In the genomic region with DNA sequence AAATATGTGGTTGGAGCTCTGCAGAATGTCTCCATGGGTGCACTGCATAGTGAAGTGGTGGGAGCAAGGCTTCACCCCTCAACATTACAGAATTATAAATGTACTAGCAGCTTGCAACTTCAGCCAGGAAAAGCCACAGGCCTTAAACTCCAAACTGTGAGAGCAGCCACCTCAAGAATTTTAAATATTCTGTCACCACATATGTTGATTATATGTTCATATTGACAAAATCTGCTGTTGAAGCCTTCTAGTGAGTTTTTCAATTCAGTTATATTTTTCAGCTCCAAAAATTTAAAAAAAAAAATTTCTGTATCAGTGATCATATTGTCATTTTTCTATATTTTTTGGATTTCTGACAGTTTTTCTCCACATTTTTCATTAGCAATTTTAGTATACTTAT, we compare ENCODE assay signal across 17 cellular contexts. TPM values are rescaled to one million over a fixed set of nuclear protein-coding genes. Genes with fewer than 3 reads are reported as not detected.
A peak's percentile ranks its signal among the peaks of the same experiment; 100 is the strongest.
DNase-seq lines count a peak whose midpoint lies in the region; ATAC-seq, FAIRE-seq and TF ChIP-seq lines count a peak whose summit lies in the region.
"Had no signal": no experiment of that assay in that cellular context is flagged by ENCODE, and none has a peak within 500 bp of the region (broad histone marks: within the 10 kb centered on the region; RNA-seq: fewer than 3 reads in every experiment).

No MANE protein-coding gene starts in this region.

- FAIRE-seq in A549 (lab: Jason Lieb, UNC), result no peak
- FAIRE-seq: GM12878, GM18507, H54 had no signal

- no peak for TF ChIP-seq EP300 in A549 (IDR thresholded peaks at IDR 0.05)

- H3K27ac Mint-ChIP-seq in glutamatergic neuron (ENCODE audit: unreplicated experiment), result no peak overlapping the region
- H3K27ac Mint-ChIP-seq: CD4-positive, alpha-beta memory T cell had no signal

- no peak overlapping the region for H3K4me3 ChIP-seq in A549
- H3K4me3 ChIP-seq in HEK293 (ENCODE audit: low read depth, low read length), result no peak overlapping the region
- no peak overlapping the region for H3K4me3 ChIP-seq in brain microvascular endothelial cell (ENCODE audit: low read depth, low read length)
- peak overlapping the region; percentile 16 to 44 for H3K4me3 ChIP-seq in muscle layer of duodenum (ENCODE audit: low read depth in 1 of 2, low read length in 2 of 2)
- H3K4me3 ChIP-seq: GM12878, GM23248 had no signal

- H3K27me3 Mint-ChIP-seq in glutamatergic neuron (ENCODE audit: unreplicated experiment), result no peaks in the 10 kb centered on the region

- H3K27me3 ChIP-seq in brain microvascular endothelial cell (replicated peaks) (no peaks in the 10 kb centered on the region), muscle layer of duodenum (ENCODE audit: low read depth, low read length) (no peaks in the 10 kb centered on the region)
- H3K27me3 ChIP-seq: BE2C had no signal

- TF ChIP-seq POLR2A in A549 (IDR thresholded peaks at IDR 0.05; ENCODE audit: low read length), result no peak

- CTCF ChIA-PET in A549 (lab: Yijun Ruan, JAX), result interaction anchor here (1.0 to 1.3 kb wide), 3 partner anchors 11 to 18 kb away, joined by 3 to 4 read pairs (median 3); no protein-coding TSS in a partner anchor
- CTCF ChIA-PET in HEK293 (lab: Yijun Ruan, JAX), result no interaction called here

- H3K36me3 ChIP-seq in HEK293 (ENCODE audit: control insufficient read depth in 2 of 2, insufficient read depth in 1 of 2, low read length in 2 of 2) (no peaks in the 10 kb centered on the region), brain microvascular endothelial cell (replicated peaks) (no peaks in the 10 kb centered on the region), muscle layer of duodenum (ENCODE audit: control insufficient read depth in 1 of 2, insufficient read depth in 2 of 2, low read length in 2 of 2) (no peaks in the 10 kb centered on the region)
- H3K36me3 ChIP-seq: BE2C had no signal

- no peak for DNase-seq in A549 (ENCODE audit: low read depth in 1 of 2, low spot score in 1 of 2)
- no peak for DNase-seq in brain microvascular endothelial cell
- DNase-seq in inferior parietal cortex (ENCODE audit: extremely low spot score), result no peak
- no peak for DNase-seq in left lobe of liver (ENCODE audit: low spot score)
- DNase-seq in glutamatergic neuron, result no peak
- DNase-seq: BE2C; CD4-positive, alpha-beta memory T cell; DMS79; GM23248 had no signal

- no peaks in the 10 kb centered on the region for H3K4me1 Mint-ChIP-seq in glutamatergic neuron (ENCODE audit: low read depth, unreplicated experiment)
- H3K4me1 Mint-ChIP-seq: CD4-positive, alpha-beta memory T cell had no signal

- peaks cover 4% of the 10 kb centered on the region for H3K9me3 Mint-ChIP-seq in glutamatergic neuron (ENCODE audit: unreplicated experiment)

- ATAC-seq in A549 (no peak), HG03095 (IDR thresholded peaks at IDR 0.05; ENCODE audit: unreplicated experiment) (no peak), left lobe of liver (no peak)
- ATAC-seq: GM12878 had no signal

- H3K4me3 Mint-ChIP-seq in glutamatergic neuron (ENCODE audit: unreplicated experiment), result no peak overlapping the region
- H3K4me3 Mint-ChIP-seq: CD4-positive, alpha-beta memory T cell had no signal

- TF ChIP-seq CTCF in A549 (IDR thresholded peaks at IDR 0.05), result no peak
- TF ChIP-seq CTCF in HEK293 (tag by site-specific recombination; IDR thresholded peaks at IDR 0.05), result no peak
- no peak for TF ChIP-seq CTCF in brain microvascular endothelial cell (IDR thresholded peaks at IDR 0.05; ENCODE audit: low read depth, low read length, missing control alignments)
- no peak for TF ChIP-seq CTCF in glutamatergic neuron (IDR thresholded peaks at IDR 0.05; ENCODE audit: partially characterized antibody, unreplicated experiment)

- in situ Hi-C loops in brain microvascular endothelial cell (cut with HindIII; ENCODE audit: low pct_ligation_motif_present, low sequenced_read_pairs), result no loop called here

- no peak for TF ChIP-seq RAD21 in A549 (conservative IDR thresholded peaks at IDR 0.05 in 1 of 2, IDR thresholded peaks at IDR 0.05 in 1 of 2)

- H3K9me3 ChIP-seq in A549, result peaks cover 67% of the 10 kb centered on the region
- H3K9me3 ChIP-seq in HEK293 (ENCODE audit: control insufficient read depth, insufficient read depth, low read depth, low read length), result no peaks in the 10 kb centered on the region
- peaks cover 3 to 25% of the 10 kb centered on the region in 2 donors for H3K9me3 ChIP-seq in muscle layer of duodenum (ENCODE audit: control insufficient read depth in 1 of 2, low read length in 2 of 2)
- H3K9me3 ChIP-seq: BE2C had no signal

- peaks cover 13% of the 10 kb centered on the region; the same call in 2 of the 3 replicates for H3K4me1 ChIP-seq in A549
- H3K4me1 ChIP-seq in HEK293 (ENCODE audit: control insufficient read depth, insufficient read depth, low read length), result no peaks in the 10 kb centered on the region
- H3K4me1 ChIP-seq in muscle layer of duodenum (ENCODE audit: control insufficient read depth in 1 of 2, insufficient read depth in 2 of 2, low read length in 2 of 2), result no peaks in the 10 kb centered on the region
- H3K4me1 ChIP-seq: BE2C had no signal

- peaks cover 41% of the 10 kb centered on the region for H3K36me3 Mint-ChIP-seq in glutamatergic neuron (ENCODE audit: unreplicated experiment)

- H3K4me2 ChIP-seq in A549, result no peak overlapping the region

- POLR2A ChIA-PET in A549 (lab: Yijun Ruan, JAX), result interaction anchor here (0.6 kb wide), 1 partner anchor 14 kb away, joined by 3 read pairs; no protein-coding TSS in a partner anchor
- POLR2A ChIA-PET in HEK293 (lab: Yijun Ruan, JAX), result no interaction called here

- H3K27ac ChIP-seq in A549, result peak overlapping the region; percentile 79 to 92
- no peak overlapping the region for H3K27ac ChIP-seq in HEK293 (ENCODE audit: extremely low read depth, low read depth, low read length)
- H3K27ac ChIP-seq in brain microvascular endothelial cell, result peak overlapping the region; percentile 83
- H3K27ac ChIP-seq in muscle layer of duodenum (ENCODE audit: low read length), result no peak overlapping the region
- H3K27ac ChIP-seq: C4-2B had no signal

TF ChIP-seq in A549, 52 proteins besides CTCF, POLR2A, EP300 and RAD21 (continues in another document):
- no peak for TF ChIP-seq RCOR1 (IDR thresholded peaks at IDR 0.05; ENCODE audit: low read depth, low read length)
- TF ChIP-seq, protein P1, sequence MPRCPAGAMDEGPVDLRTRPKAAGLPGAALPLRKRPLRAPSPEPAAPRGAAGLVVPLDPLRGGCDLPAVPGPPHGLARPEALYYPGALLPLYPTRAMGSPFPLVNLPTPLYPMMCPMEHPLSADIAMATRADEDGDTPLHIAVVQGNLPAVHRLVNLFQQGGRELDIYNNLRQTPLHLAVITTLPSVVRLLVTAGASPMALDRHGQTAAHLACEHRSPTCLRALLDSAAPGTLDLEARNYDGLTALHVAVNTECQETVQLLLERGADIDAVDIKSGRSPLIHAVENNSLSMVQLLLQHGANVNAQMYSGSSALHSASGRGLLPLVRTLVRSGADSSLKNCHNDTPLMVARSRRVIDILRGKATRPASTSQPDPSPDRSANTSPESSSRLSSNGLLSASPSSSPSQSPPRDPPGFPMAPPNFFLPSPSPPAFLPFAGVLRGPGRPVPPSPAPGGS (IDR thresholded peaks at IDR 0.05), result no peak

TF ChIP-seq in HEK293, 187 proteins besides CTCF, POLR2A, EP300 and RAD21:
- no peak for TF ChIP-seq ZNF580 (tag by site-specific recombination; IDR thresholded peaks at IDR 0.05)
- TF ChIP-seq ZXDB (tag by site-specific recombination; IDR thresholded peaks at IDR 0.05), result no peak
- peak; percentile 87 for TF ChIP-seq SETDB1 (IDR thresholded peaks at IDR 0.05; ENCODE audit: insufficient read length, low read length)

RNA-seq across cellular contexts. Expression of gene AKR1C2, which starts 30.9 kb away (rescaled TPM):
- polyA plus RNA-seq in A549 (2011; rRNA removed) (6,607 and 6,805 TPM in 2 replicates), A549 (2017; fragmentation: RNase III; extraction: RNeasy Plus Mini Kit Qiagen cat#74134 plus additional on column Dnase treatment) (5,292 to 5,660 TPM (median 5,410 TPM) in 3 replicates)
- 2,138 and 2,314 TPM in 2 replicates for polyA plus RNA-seq in A549 (2012; cell fraction: cytosol; rRNA removed)
- polyA plus RNA-seq in A549 (2012; cell fraction: nucleus; rRNA removed), result 1,646 and 2,223 TPM in 2 replicates
- 1,944 and 2,314 TPM in 2 replicates for polyA minus RNA-seq in A549 (2011; rRNA and poly(A)+ RNA removed)
- total RNA-seq in left lobe of liver (1,010 TPM), glutamatergic neuron (ENCODE audit: unreplicated experiment) (3.8 TPM)
- total RNA-seq: CD4-positive, alpha-beta memory T cell; G401 had no signal
- polyA plus RNA-seq: CD4-positive, alpha-beta memory T cell had no signal

RNA-seq across cellular contexts. Expression of gene AKR1C3, which starts 59.6 kb away (rescaled TPM):
- 3,820 and 4,867 TPM in 2 replicates for polyA plus RNA-seq in A549 (2011; rRNA removed)
- polyA plus RNA-seq in A549 (2012; cell fraction: cytosol; rRNA removed), result 1,990 and 2,211 TPM in 2 replicates
- polyA plus RNA-seq in A549 (2012; cell fraction: nucleus; rRNA removed), result 1,508 and 2,046 TPM in 2 replicates
- polyA plus RNA-seq in A549 (2017; fragmentation: RNase III; extraction: RNeasy Plus Mini Kit Qiagen cat#74134 plus additional on column Dnase treatment), result 1,744 to 2,157 TPM (median 1,998 TPM) in 3 replicates
- polyA minus RNA-seq in A549 (2011; rRNA and poly(A)+ RNA removed), result 1,379 and 1,525 TPM in 2 replicates
- total RNA-seq in left lobe of liver, result 327 TPM
- 0.49 TPM for total RNA-seq in glutamatergic neuron (ENCODE audit: unreplicated experiment)
- total RNA-seq: G401 had no signal

Comparison
In these comparisons a context has a peak if more than half of its experiments do, and no peak if none do; other contexts are left out.
1. H3K27ac ChIP-seq: peak in A549 (2 of 2) and brain microvascular endothelial cell (single experiment); none in HEK293 (single experiment) and muscle layer of duodenum (single experiment).
2. H3K4me3 ChIP-seq: peak in muscle layer of duodenum (2 of 2); none in A549 (single experiment), HEK293 (single experiment) and brain microvascular endothelial cell (single experiment).
3. RNA of gene AKR1C2, which starts 30.9 kb away (total RNA-seq): 1,010 TPM in left lobe of liver (single experiment); 3.8 TPM in glutamatergic neuron (single experiment); every median in the first group is over 100 times any median in the second.
4. RNA of gene AKR1C3, which starts 59.6 kb away (total RNA-seq): 327 TPM in left lobe of liver (single experiment); 0.49 TPM in glutamatergic neuron (single experiment); every median in the first group is over 100 times any median in the second.